Comparison of ENCODE assay signal across 16 cellular contexts in the genomic region with DNA sequence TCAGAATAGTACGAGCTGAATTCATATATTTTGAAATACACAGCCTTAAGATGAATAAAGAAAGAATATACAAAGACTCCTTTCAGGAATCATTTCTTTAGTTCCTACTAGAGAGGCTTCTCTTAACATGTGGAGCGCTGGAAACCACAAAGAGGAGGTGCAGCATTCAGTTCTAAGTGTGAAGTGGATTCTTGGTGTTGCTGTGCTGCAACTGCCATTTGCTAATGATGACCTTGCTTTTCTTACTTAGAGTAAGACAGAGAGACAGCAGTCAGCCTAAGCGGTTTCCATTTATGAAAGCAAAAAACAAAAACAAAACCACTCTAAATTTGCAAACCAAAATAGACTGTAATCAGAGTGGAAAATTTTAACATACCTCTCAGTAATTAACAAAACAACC.
"Had no signal": no experiment of that assay in that cellular context is flagged by ENCODE, and none has a peak within 500 bp of the region (broad histone marks: within the 10 kb centered on the region; RNA-seq: fewer than 3 reads in every experiment).

No MANE protein-coding gene starts in this region.

- H3K27me3 Mint-ChIP-seq: activated CD4-positive, alpha-beta memory T cell treated with anti-CD3 and anti-CD28 coated beads, Interleukin-2, amount 10 ng/mL, durations not matched to agents 7 days and 5 days had no signal

- DNase-seq: activated CD4-positive, alpha-beta memory T cell treated with anti-CD3 and anti-CD28 coated beads, Interleukin-2, amount 10 ng/mL, durations not matched to agents 7 days and 5 days; activated T-cell treated with anti-CD3 and anti-CD28 coated beads, Interleukin-2, amount 50 U/mL, for 48 hours; dorsolateral prefrontal cortex; mammary epithelial cell; mucosa of descending colon; natural killer cell; occipital lobe; stimulated activated naive CD4-positive, alpha-beta T cell; substantia nigra; transverse colon had no signal

- H3K27ac Mint-ChIP-seq: activated CD4-positive, alpha-beta memory T cell treated with anti-CD3 and anti-CD28 coated beads, Interleukin-2, amount 10 ng/mL, durations not matched to agents 7 days and 5 days; natural killer cell had no signal

- H3K27me3 ChIP-seq: ascending aorta, dorsolateral prefrontal cortex, esophagus muscularis mucosa, transverse colon had no signal

- H3K4me3 ChIP-seq: ascending aorta, dorsolateral prefrontal cortex, esophagus muscularis mucosa, mucosa of descending colon, prostate gland, transverse colon had no signal

- H3K27ac ChIP-seq: ascending aorta, dorsolateral prefrontal cortex, esophagus muscularis mucosa, prostate gland, transverse colon, VCaP had no signal

- H3K4me3 Mint-ChIP-seq: activated CD4-positive, alpha-beta memory T cell treated with anti-CD3 and anti-CD28 coated beads, Interleukin-2, amount 10 ng/mL, durations not matched to agents 7 days and 5 days; natural killer cell had no signal

- ATAC-seq: left lobe of liver, mucosa of descending colon, natural killer cell, sciatic nerve had no signal

- H3K36me3 ChIP-seq: ascending aorta, esophagus muscularis mucosa, prostate gland, transverse colon had no signal

- H3K4me1 Mint-ChIP-seq: activated CD4-positive, alpha-beta memory T cell treated with anti-CD3 and anti-CD28 coated beads, Interleukin-2, amount 10 ng/mL, durations not matched to agents 7 days and 5 days; natural killer cell had no signal

- H3K9me3 ChIP-seq: ascending aorta, esophagus muscularis mucosa, mucosa of descending colon, prostate gland, transverse colon had no signal

- H3K4me1 ChIP-seq: ascending aorta, esophagus muscularis mucosa, prostate gland, transverse colon had no signal
